Comparison of ENCODE assay signal across 8 cellular contexts in genomic region chr3:153161714-153162512, GRCh38. TPM values are rescaled to one million over a fixed set of nuclear protein-coding genes. Genes with fewer than 3 reads are reported as not detected.
DNase-seq lines count a peak whose midpoint lies in the region; ATAC-seq, FAIRE-seq and TF ChIP-seq lines count a peak whose summit lies in the region.

Gene RAP2B (plus strand): TSS chr3:153162226. CDS start chr3:153162694, 468 bp downstream.

- H3K4ac ChIP-seq in H1 (replicated peaks; ENCODE audit: insufficient read length, low read depth, low read length) (no peak within 1 kb of the TSS), mesendoderm (ENCODE audit: low read depth, low read length) (peak within 1 kb of the TSS; percentile 76)

- H2BK5ac ChIP-seq in H1 (ENCODE audit: low read depth, low read length), result peak within 1 kb of the TSS; percentile 82; the same call in 1 of the 2 replicates
- peak within 1 kb of the TSS; percentile 75 for H2BK5ac ChIP-seq in mesendoderm (ENCODE audit: low read length)

- H3K27me3 ChIP-seq in H1 (replicated peaks in 1 of 4; ENCODE audit: control insufficient read depth in 3 of 4, extremely low read depth in 1 of 4, insufficient read depth in 3 of 4, low read length in 3 of 4) (peaks cover 0 to 3% (median 0%) of the 10 kb centered on the region in 4 experiments; a peak in 2 of 7 replicates), mesendoderm (ENCODE audit: insufficient read depth, low read length, poor library complexity) (no peaks in the 10 kb centered on the region)

- peak within 1 kb of the TSS; percentile 34 for H4K91ac ChIP-seq in H1 (replicated peaks; ENCODE audit: insufficient read length, low read length)

- peak within 1 kb of the TSS; percentile 57 for H4K5ac ChIP-seq in H1 (ENCODE audit: insufficient read length, low read depth, low read length)
- H4K5ac ChIP-seq in mesendoderm (ENCODE audit: low read length), result no peak within 1 kb of the TSS

- H3K27ac Mint-ChIP-seq in CD14-positive monocyte, result peak within 1 kb of the TSS; percentile 99 to 100 (median 100)

- H2BK15ac ChIP-seq in H1 (ENCODE audit: low read length) (0 out of 2 replicates have a peak within 1 kb of the TSS, but pooled peaks have one; percentile 76), mesendoderm (replicated peaks; ENCODE audit: low read depth) (no peak within 1 kb of the TSS)

- TF ChIP-seq POLR2A in H1 (IDR thresholded peaks at IDR 0.05; ENCODE audit: control extremely low read depth in 1 of 2, low read depth in 2 of 2, low read length in 2 of 2), result no peak; a peak in 2 of 3 replicates

- CTCF ChIA-PET in H1 (lab: Charles Lee; ENCODE audit: partially characterized antibody), result interaction anchor here (1.5 kb wide), 1 partner anchor 13 kb away, joined by 3 read pairs; no protein-coding TSS in a partner anchor

- H2AK5ac ChIP-seq in H1 (ENCODE audit: low read depth, low read length) (no peak within 1 kb of the TSS), mesendoderm (ENCODE audit: low read length) (no peak within 1 kb of the TSS)

- H3K4me3 Mint-ChIP-seq in CD14-positive monocyte, result peak within 1 kb of the TSS; percentile 98 to 99

- H3K56ac ChIP-seq in H1 (replicated peaks; ENCODE audit: insufficient read length, low read depth, low read length) (peak within 1 kb of the TSS; percentile 63), mesendoderm (ENCODE audit: low read length) (peak within 1 kb of the TSS; percentile 95)

- H3K36me3 Mint-ChIP-seq in CD14-positive monocyte, result peaks cover 21 to 27% of the 10 kb centered on the region in 2 donors

- peak within 1 kb of the TSS; percentile 96 for H4K8ac ChIP-seq in H1 (ENCODE audit: extremely low read depth, insufficient read depth, low read length)
- H4K8ac ChIP-seq in mesendoderm (ENCODE audit: low read depth, low read length), result no peak within 1 kb of the TSS

- H2BK120ac ChIP-seq in H1 (replicated peaks; ENCODE audit: low read depth, low read length) (peak within 1 kb of the TSS; percentile 34), mesendoderm (ENCODE audit: low read depth, low read length) (no peak within 1 kb of the TSS)

- H3K9ac ChIP-seq in H1 (replicated peaks in 1 of 4; ENCODE audit: extremely low read depth in 1 of 4, low read depth in 3 of 4, low read length in 3 of 4) (peak within 1 kb of the TSS; percentile 68 to 88 (median 74)), mesendoderm (ENCODE audit: low read length) (peak within 1 kb of the TSS; percentile 95)

- H3K4me3 ChIP-seq in H1 (ENCODE audit: extremely low read depth in 1 of 4, insufficient read depth in 2 of 4, low read depth in 3 of 4, low read length in 4 of 4) (peak within 1 kb of the TSS; percentile 88 to 94 (median 91)), mesendoderm (ENCODE audit: low read length) (peak within 1 kb of the TSS; percentile 87)

- H3K36me3 ChIP-seq in H1 (ENCODE audit: control insufficient read depth in 2 of 4, insufficient read depth in 4 of 4, low read length in 3 of 4) (no peaks in the 10 kb centered on the region), mesendoderm (ENCODE audit: control insufficient read depth, insufficient read depth, low read length) (no peaks in the 10 kb centered on the region)

- H3K18ac ChIP-seq in H1 (ENCODE audit: extremely low read depth, low read length), result peak within 1 kb of the TSS; percentile 71
- peak within 1 kb of the TSS; percentile 86 for H3K18ac ChIP-seq in mesendoderm (ENCODE audit: low read length)

- no peaks in the 10 kb centered on the region for H3K9me3 Mint-ChIP-seq in CD14-positive monocyte

- H3K27ac ChIP-seq in H1 (ENCODE audit: low read depth, low read length), result peak within 1 kb of the TSS; percentile 71
- peak within 1 kb of the TSS; percentile 95 for H3K27ac ChIP-seq in mesendoderm (ENCODE audit: low read depth, low read length)

- TF ChIP-seq EP300 in H1 (IDR thresholded peaks at IDR 0.05; ENCODE audit: borderline replicate concordance in 1 of 2, low read depth in 2 of 2, low read length in 2 of 2), result no peak

- 0% methylated on average over 31 of the region's 91 CpGs; no CpG with 5 or more reads in 1 of the 2 experiments for WGBS in H1 (ENCODE audit: extremely low coverage in 1 of 2, insufficient coverage in 1 of 2, insufficient read length in 1 of 2, insufficient replicate concordance in 2 of 2, low coverage in 1 of 2, low lambda C conversion rate in 2 of 2, missing lambda C conversion rate in 1 of 2), 2 experiments
- no CpG with 5 or more reads among the region's 91 CpGs for WGBS in mesendoderm (ENCODE audit: extremely low coverage, insufficient coverage, low lambda C conversion rate)

- H3K4me2 ChIP-seq in H1 (ENCODE audit: insufficient read depth in 1 of 2, low read depth in 2 of 2, low read length in 2 of 2), result peak within 1 kb of the TSS; percentile 79 to 96
- H3K4me2 ChIP-seq in mesendoderm (ENCODE audit: low read length), result peak within 1 kb of the TSS; percentile 85

- H3K79me1 ChIP-seq in H1 (ENCODE audit: low read depth, low read length) (no peaks in the 10 kb centered on the region; the same call in 1 of the 2 replicates), mesendoderm (ENCODE audit: low read length) (peaks cover 2% of the 10 kb centered on the region)

- no peak for FAIRE-seq in H1 (lab: Jason Lieb, UNC)

- TF ChIP-seq CTCF in CD14-positive monocyte (IDR thresholded peaks at IDR 0.05) (no peak), H1 (IDR thresholded peaks at IDR 0.05; ENCODE audit: control extremely low read depth in 1 of 3, insufficient read depth in 1 of 3, low read depth in 1 of 3, low read length in 3 of 3) (no peak)

- no peaks in the 10 kb centered on the region for H3K9me3 ChIP-seq in H1 (ENCODE audit: insufficient read depth in 2 of 2, low read depth in 1 of 2, low read length in 1 of 2)

- peak within 1 kb of the TSS; percentile 97 for H2AFZ ChIP-seq in H1 (ENCODE audit: low read length)

- H3K4me1 ChIP-seq in H1 (replicated peaks in 1 of 4; ENCODE audit: control insufficient read depth in 3 of 4, insufficient read depth in 4 of 4, low read length in 3 of 4) (peaks cover 0 to 11% (median under 1%) of the 10 kb centered on the region in 4 experiments; a peak in 5 of 7 replicates), mesendoderm (ENCODE audit: control insufficient read depth, low read depth, low read length) (peaks cover 3% of the 10 kb centered on the region)

- no peak within 1 kb of the TSS for H3K14ac ChIP-seq in H1 (ENCODE audit: insufficient read length)

- H3K23ac ChIP-seq in H1 (ENCODE audit: insufficient read length) (no peak within 1 kb of the TSS), mesendoderm (ENCODE audit: low read length) (peak within 1 kb of the TSS; percentile 81)

- intact Hi-C loops in CD14-positive monocyte (cut with micrococcal nuclease), result loop anchor here (2.0 to 10.0 kb wide), 6 partner anchors 45 to 603 kb away; no protein-coding TSS in a partner anchor

- POLR2A ChIA-PET in H1 (lab: Charles Lee; ENCODE audit: partially characterized antibody), result interaction anchor here (0.8 to 1.5 kb wide), 2 partner anchors 10 to 45 kb away, joined by 3 to 6 read pairs; no protein-coding TSS in a partner anchor

- no peak within 1 kb of the TSS for H2BK20ac ChIP-seq in H1 (ENCODE audit: low read length)

- H3K79me2 ChIP-seq in H1 (ENCODE audit: control insufficient read depth in 1 of 2, insufficient read depth in 2 of 2, low read length in 2 of 2) (peaks cover 0 to 45% of the 10 kb centered on the region in 2 experiments; a peak in 3 of 4 replicates), mesendoderm (ENCODE audit: control insufficient read depth, insufficient read depth, low read length) (peaks cover 32% of the 10 kb centered on the region)

- H2BK12ac ChIP-seq in H1 (ENCODE audit: low read depth, low read length), result peak within 1 kb of the TSS; percentile 70

- H4K20me1 ChIP-seq in H1 (replicated peaks in 1 of 2; ENCODE audit: control insufficient read depth in 1 of 2, insufficient read depth in 2 of 2, low read length in 2 of 2), result peaks cover 10 to 22% of the 10 kb centered on the region in 2 experiments

- no peaks in the 10 kb centered on the region for H3K27me3 Mint-ChIP-seq in CD14-positive monocyte (ENCODE audit: low read depth in 3 of 3)

- ATAC-seq in GM19395 (IDR thresholded peaks at IDR 0.05; ENCODE audit: unreplicated experiment) (peak; percentile 45), HG03558 (IDR thresholded peaks at IDR 0.05; ENCODE audit: extremely low read depth, unreplicated experiment) (peak; percentile 31)

- H3K4me1 Mint-ChIP-seq in CD14-positive monocyte, result peaks cover 38% of the 10 kb centered on the region

- no peak; a peak in 1 of 4 replicates for TF ChIP-seq RAD21 in H1 (IDR thresholded peaks at IDR 0.05 in 1 of 2, conservative IDR thresholded peaks at IDR 0.05 in 1 of 2; ENCODE audit: low read depth in 2 of 2, low read length in 2 of 2)

- H3K23me2 ChIP-seq in H1 (ENCODE audit: low read depth, low read length), result peaks cover 18% of the 10 kb centered on the region

- DNase-seq in CD14-positive monocyte (ENCODE audit: low spot score) (peak; percentile 97), H1 (ENCODE audit: low read depth in 1 of 2, low spot score in 2 of 2) (peak; percentile 82 to 88), mesendoderm (peak; percentile 98)
- DNase-seq in NK-92 treated with Interleukin-12 subunit alpha and Interleukin-12 subunit beta, amount 100 ng/mL, for 24 hours (lab: John Stamatoyannopoulos, UW), result peak; percentile 96
- peak; percentile 88 to 94 (median 92) for DNase-seq in activated CD8-positive, alpha-beta memory T cell treated with anti-CD3 and anti-CD28 coated beads for 48 hours (ENCODE audit: low read depth in 2 of 3, low spot score in 2 of 3)
- DNase-seq in stimulated activated CD8-positive, alpha-beta memory T cell treated with anti-CD3 and anti-CD28 coated beads, Interleukin-12 subunit alpha, Interleukin-12 subunit beta, amount 100 ng/mL, for 4 hours (ENCODE audit: low read depth), result peak; percentile 92

TF ChIP-seq in H1, 55 proteins besides CTCF, POLR2A, EP300 and RAD21 (continues in another document):
- TF ChIP-seq TCF12 (IDR thresholded peaks at IDR 0.05; ENCODE audit: low read depth, low read length) (no peak), SAP30 (IDR thresholded peaks at IDR 0.05; ENCODE audit: insufficient read depth, insufficient replicate concordance, low read length) (peak; percentile 46), SIN3A (conservative IDR thresholded peaks at IDR 0.05 in 1 of 2, IDR thresholded peaks at IDR 0.05 in 1 of 2; ENCODE audit: low read depth in 1 of 2, low read length in 2 of 2) (0 out of 4 replicates have a peak, but pooled peaks of 1 of the 2 experiments have one; percentile 21), SIX5 (IDR thresholded peaks at IDR 0.05; ENCODE audit: low read depth, low read length) (no peak), CREB1 (IDR thresholded peaks at IDR 0.05) (no peak)

RNA-seq across cellular contexts. Expression of gene RAP2B, which starts in this region (rescaled TPM):
- 10 to 100 TPM; 24.7 to 35.5 TPM for polyA plus RNA-seq in CD14-positive monocyte
- 20.0 and 20.3 TPM in 2 replicates for total RNA-seq in H1 (2021; fragmentation: NEBNext Ultra II Directional; extraction: Animal tissue kit (Norgen Biotek cat#: 25700))
- polyA plus RNA-seq in H1 (2011; rRNA removed), result 7.5 and 9.0 TPM in 2 replicates
- 8.4 TPM for polyA plus RNA-seq in H1 (2011; cell fraction: cytosol; rRNA removed)
- 4.5 TPM for polyA plus RNA-seq in H1 (2011; cell fraction: nucleus; rRNA removed)
- polyA plus RNA-seq in H1 (2012, experiment 1 of 2), result 10.2 to 10.8 TPM (median 10.6 TPM) in 4 replicates
- 6.3 TPM for polyA plus RNA-seq in H1 (2012, experiment 2 of 2)
- 10.9 TPM for polyA plus RNA-seq in H1 (2013, experiment 1 of 2)
- 11.2 TPM for polyA plus RNA-seq in H1 (2013, experiment 2 of 2)
- polyA minus RNA-seq in H1 (2011; rRNA and poly(A)+ RNA removed), result 10.6 and 11.5 TPM in 2 replicates
- 19.2 TPM for polyA minus RNA-seq in H1 (2011; cell fraction: cytosol; rRNA and poly(A)+ RNA removed)
- polyA minus RNA-seq in H1 (2011; cell fraction: nucleus; rRNA and poly(A)+ RNA removed), result 10.2 TPM
- polyA plus RNA-seq in mesendoderm (2013, experiment 1 of 2), result 19.7 TPM
- 19.7 TPM for polyA plus RNA-seq in mesendoderm (2013, experiment 2 of 2)

Comparison
In these comparisons a context has a peak if more than half of its experiments do, and no peak if none do; other contexts are left out.
1. Peak in every context shown above with its lines: DNase-seq, ATAC-seq, H3K4me3 ChIP-seq and H3K27ac ChIP-seq.